Comparison of ENCODE assay signal across 14 cellular contexts in the genomic region with DNA sequence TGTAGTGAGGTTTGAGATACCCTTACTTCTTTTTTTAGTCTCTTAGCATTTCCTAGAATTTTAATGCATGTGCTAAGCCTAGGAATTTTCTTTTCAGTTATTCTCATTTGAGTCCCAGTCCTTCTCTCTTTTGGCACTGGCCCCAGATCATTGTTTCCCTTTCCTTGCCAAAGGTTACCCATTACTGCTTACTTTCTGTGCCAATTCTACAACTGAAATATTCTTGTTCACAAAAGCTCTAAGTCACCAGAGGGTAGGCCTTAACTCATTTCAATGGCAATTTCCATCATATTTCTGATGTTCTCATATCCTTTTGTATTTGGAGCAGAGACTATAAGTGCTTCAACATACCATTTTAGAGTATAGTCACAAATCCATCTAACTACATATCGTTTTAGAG.
DNase-seq lines count a peak whose midpoint lies in the region; ATAC-seq and TF ChIP-seq lines count a peak whose summit lies in the region.
"Had no signal": no experiment of that assay in that cellular context is flagged by ENCODE, and none has a peak within 500 bp of the region (broad histone marks: within the 10 kb centered on the region; RNA-seq: fewer than 3 reads in every experiment).

No MANE protein-coding gene starts in this region.

- POLR2A ChIA-PET in activated CD8-positive, alpha-beta T cell treated with anti-CD3 and anti-CD28 coated beads for 36 hours (lab: Charles Lee) = no interaction called here
- POLR2A ChIA-PET in WTC11 (lab: Charles Lee) = no interaction called here

- DNase-seq in activated CD4-positive, alpha-beta T cell treated with anti-CD3 and anti-CD28 coated beads, Interleukin-2, amount 10 ng/mL, durations not matched to agents 24 days and 14 days = no peak
- no peak for DNase-seq in activated CD4-positive, alpha-beta T cell treated with anti-CD3 and anti-CD28 coated beads for 4 hours
- DNase-seq in activated CD8-positive, alpha-beta T cell treated with anti-CD3 and anti-CD28 coated beads for 36 hours = no peak
- DNase-seq in fibroblast of pulmonary artery (ENCODE audit: low read depth) (peak; percentile 39), WTC11 (ENCODE audit: low spot score) (no peak), NCI-H2171 treated with DMSO at 0.1 percent for 48 hours (lab: John Stamatoyannopoulos, UW) (no peak), activated gamma-delta T cell treated with Interleukin-2 at 50 U/mL for 16 hours (no peak)
- DNase-seq in stimulated activated effector memory CD8-positive, alpha-beta T cell treated with anti-CD3 and anti-CD28 coated beads, Interleukin-12 subunit alpha, Interleukin-12 subunit beta, amount 100 ng/mL, for 72 hours (ENCODE audit: low spot score in 2 of 2) = no peak
- DNase-seq: brain microvascular endothelial cell, mucosa of descending colon, PC-3, retina, trophoblast cell had no signal

- no peak overlapping the region for H3K4me3 ChIP-seq in fibroblast of pulmonary artery (replicated peaks; ENCODE audit: low read depth, low read length)
- H3K4me3 ChIP-seq: A549, mucosa of descending colon had no signal

- no peaks in the 10 kb centered on the region for H3K36me3 Mint-ChIP-seq in activated CD4-positive, alpha-beta T cell treated with anti-CD3 and anti-CD28 coated beads, Interleukin-2, amount 10 ng/mL, durations not matched to agents 24 days and 14 days (ENCODE audit: low read depth)
- H3K36me3 Mint-ChIP-seq in activated CD8-positive, alpha-beta T cell treated with anti-CD3 and anti-CD28 coated beads for 36 hours (ENCODE audit: low read depth) = peaks cover 10% of the 10 kb centered on the region
- no peaks in the 10 kb centered on the region for H3K36me3 Mint-ChIP-seq in stimulated activated effector memory CD8-positive, alpha-beta T cell treated with anti-CD3 and anti-CD28 coated beads, Interleukin-12 subunit alpha, Interleukin-12 subunit beta, amount 100 ng/mL, for 72 hours
- peaks cover 20% of the 10 kb centered on the region for H3K36me3 Mint-ChIP-seq in WTC11

- ATAC-seq in activated CD8-positive, alpha-beta T cell treated with anti-CD3 and anti-CD28 coated beads for 36 hours = peak; percentile 8
- ATAC-seq in stimulated activated effector memory CD8-positive, alpha-beta T cell treated with anti-CD3 and anti-CD28 coated beads, Interleukin-12 subunit alpha, Interleukin-12 subunit beta, amount 100 ng/mL, for 72 hours = no peak
- ATAC-seq in WTC11 = no peak
- ATAC-seq: A549, PC-3 had no signal

- peaks cover 14% of the 10 kb centered on the region for H3K9me3 Mint-ChIP-seq in activated CD4-positive, alpha-beta T cell treated with anti-CD3 and anti-CD28 coated beads, Interleukin-2, amount 10 ng/mL, durations not matched to agents 24 days and 14 days
- H3K9me3 Mint-ChIP-seq in activated CD8-positive, alpha-beta T cell treated with anti-CD3 and anti-CD28 coated beads for 36 hours = peaks cover 2% of the 10 kb centered on the region
- peaks cover 11% of the 10 kb centered on the region for H3K9me3 Mint-ChIP-seq in stimulated activated effector memory CD8-positive, alpha-beta T cell treated with anti-CD3 and anti-CD28 coated beads, Interleukin-12 subunit alpha, Interleukin-12 subunit beta, amount 100 ng/mL, for 72 hours
- H3K9me3 Mint-ChIP-seq in WTC11 = peaks cover 36% of the 10 kb centered on the region

- intact Hi-C loops in activated CD4-positive, alpha-beta T cell treated with anti-CD3 and anti-CD28 coated beads, Interleukin-2, amount 10 ng/mL, durations not matched to agents 24 days and 14 days (cut with micrococcal nuclease) = loop anchor here (2.0 kb wide), 2 partner anchors 58 to 108 kb away; no protein-coding TSS in a partner anchor
- intact Hi-C loops in activated CD8-positive, alpha-beta T cell treated with anti-CD3 and anti-CD28 coated beads for 36 hours (cut with micrococcal nuclease) = no loop called here

- no peak for TF ChIP-seq CTCF in activated CD8-positive, alpha-beta T cell treated with anti-CD3 and anti-CD28 coated beads for 36 hours (IDR thresholded peaks at IDR 0.05)
- TF ChIP-seq CTCF in fibroblast of pulmonary artery (IDR thresholded peaks at IDR 0.05; ENCODE audit: low read length, missing control alignments) (no peak), WTC11 (IDR thresholded peaks at IDR 0.05) (no peak)

- H3K4me3 Mint-ChIP-seq in activated CD4-positive, alpha-beta T cell treated with anti-CD3 and anti-CD28 coated beads, Interleukin-2, amount 10 ng/mL, durations not matched to agents 24 days and 14 days = peak overlapping the region; percentile 10
- H3K4me3 Mint-ChIP-seq in activated CD8-positive, alpha-beta T cell treated with anti-CD3 and anti-CD28 coated beads for 36 hours = no peak overlapping the region
- H3K4me3 Mint-ChIP-seq in stimulated activated effector memory CD8-positive, alpha-beta T cell treated with anti-CD3 and anti-CD28 coated beads, Interleukin-12 subunit alpha, Interleukin-12 subunit beta, amount 100 ng/mL, for 72 hours = peak overlapping the region; percentile 50
- H3K4me3 Mint-ChIP-seq in WTC11 = no peak overlapping the region

- peak overlapping the region; percentile 82 for H3K27ac Mint-ChIP-seq in activated CD4-positive, alpha-beta T cell treated with anti-CD3 and anti-CD28 coated beads, Interleukin-2, amount 10 ng/mL, durations not matched to agents 24 days and 14 days
- peak overlapping the region; percentile 86 for H3K27ac Mint-ChIP-seq in activated CD8-positive, alpha-beta T cell treated with anti-CD3 and anti-CD28 coated beads for 36 hours
- peak overlapping the region; percentile 85 for H3K27ac Mint-ChIP-seq in stimulated activated effector memory CD8-positive, alpha-beta T cell treated with anti-CD3 and anti-CD28 coated beads, Interleukin-12 subunit alpha, Interleukin-12 subunit beta, amount 100 ng/mL, for 72 hours
- no peak overlapping the region for H3K27ac Mint-ChIP-seq in WTC11

- CTCF ChIA-PET in activated CD8-positive, alpha-beta T cell treated with anti-CD3 and anti-CD28 coated beads for 36 hours (lab: Charles Lee) = interaction anchor here (0.8 kb wide), 1 partner anchor 226 kb away, joined by 3 read pairs; no protein-coding TSS in a partner anchor
- CTCF ChIA-PET in WTC11 (lab: Charles Lee) = no interaction called here

- H3K4me1 Mint-ChIP-seq in activated CD4-positive, alpha-beta T cell treated with anti-CD3 and anti-CD28 coated beads, Interleukin-2, amount 10 ng/mL, durations not matched to agents 24 days and 14 days = peaks cover 8% of the 10 kb centered on the region
- peaks cover 24% of the 10 kb centered on the region for H3K4me1 Mint-ChIP-seq in activated CD8-positive, alpha-beta T cell treated with anti-CD3 and anti-CD28 coated beads for 36 hours (ENCODE audit: low read depth)
- peaks cover 25% of the 10 kb centered on the region for H3K4me1 Mint-ChIP-seq in stimulated activated effector memory CD8-positive, alpha-beta T cell treated with anti-CD3 and anti-CD28 coated beads, Interleukin-12 subunit alpha, Interleukin-12 subunit beta, amount 100 ng/mL, for 72 hours
- peaks cover 5% of the 10 kb centered on the region; the same call in 1 of the 2 replicates for H3K4me1 Mint-ChIP-seq in WTC11

- H3K27me3 Mint-ChIP-seq in activated CD4-positive, alpha-beta T cell treated with anti-CD3 and anti-CD28 coated beads, Interleukin-2, amount 10 ng/mL, durations not matched to agents 24 days and 14 days = no peaks in the 10 kb centered on the region
- H3K27me3 Mint-ChIP-seq in activated CD8-positive, alpha-beta T cell treated with anti-CD3 and anti-CD28 coated beads for 36 hours = no peaks in the 10 kb centered on the region
- H3K27me3 Mint-ChIP-seq in WTC11 (ENCODE audit: low read depth) = no peaks in the 10 kb centered on the region

TF ChIP-seq in WTC11, 78 proteins besides CTCF, POLR2A, EP300 and RAD21 (continues in another document):
- TF ChIP-seq KAT7 (CRISPR knock-in tag; IDR thresholded peaks at IDR 0.05; ENCODE audit: borderline replicate concordance) = no peak
- TF ChIP-seq SMAD4 (CRISPR knock-in tag; IDR thresholded peaks at IDR 0.05) = no peak
- TF ChIP-seq TEAD1 (CRISPR knock-in tag; IDR thresholded peaks at IDR 0.05) = no peak
- TF ChIP-seq JUN (CRISPR knock-in tag; IDR thresholded peaks at IDR 0.05) = no peak
- TF ChIP-seq, protein P1, sequence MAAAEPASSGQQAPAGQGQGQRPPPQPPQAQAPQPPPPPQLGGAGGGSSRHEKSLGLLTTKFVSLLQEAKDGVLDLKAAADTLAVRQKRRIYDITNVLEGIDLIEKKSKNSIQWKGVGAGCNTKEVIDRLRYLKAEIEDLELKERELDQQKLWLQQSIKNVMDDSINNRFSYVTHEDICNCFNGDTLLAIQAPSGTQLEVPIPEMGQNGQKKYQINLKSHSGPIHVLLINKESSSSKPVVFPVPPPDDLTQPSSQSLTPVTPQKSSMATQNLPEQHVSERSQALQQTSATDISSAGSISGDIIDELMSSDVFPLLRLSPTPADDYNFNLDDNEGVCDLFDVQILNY (CRISPR knock-in tag; IDR thresholded peaks at IDR 0.05) = no peak
- TF ChIP-seq SOX15 (CRISPR knock-in tag; IDR thresholded peaks at IDR 0.05) = no peak
- TF ChIP-seq RELA (CRISPR knock-in tag; IDR thresholded peaks at IDR 0.05; ENCODE audit: borderline replicate concordance) = no peak

Comparison
In these comparisons a context has a peak if more than half of its experiments do, and no peak if none do; other contexts are left out.
1. H3K4me3 Mint-ChIP-seq: peak in activated CD4-positive, alpha-beta T cell treated with anti-CD3 and anti-CD28 coated beads, Interleukin-2, amount 10 ng/mL, durations not matched to agents 24 days and 14 days (single experiment) and stimulated activated effector memory CD8-positive, alpha-beta T cell treated with anti-CD3 and anti-CD28 coated beads, Interleukin-12 subunit alpha, Interleukin-12 subunit beta, amount 100 ng/mL, for 72 hours (single experiment); none in activated CD8-positive, alpha-beta T cell treated with anti-CD3 and anti-CD28 coated beads for 36 hours (single experiment) and WTC11 (single experiment).